16 cellular contexts compared by ENCODE assay signal in the genomic region with DNA sequence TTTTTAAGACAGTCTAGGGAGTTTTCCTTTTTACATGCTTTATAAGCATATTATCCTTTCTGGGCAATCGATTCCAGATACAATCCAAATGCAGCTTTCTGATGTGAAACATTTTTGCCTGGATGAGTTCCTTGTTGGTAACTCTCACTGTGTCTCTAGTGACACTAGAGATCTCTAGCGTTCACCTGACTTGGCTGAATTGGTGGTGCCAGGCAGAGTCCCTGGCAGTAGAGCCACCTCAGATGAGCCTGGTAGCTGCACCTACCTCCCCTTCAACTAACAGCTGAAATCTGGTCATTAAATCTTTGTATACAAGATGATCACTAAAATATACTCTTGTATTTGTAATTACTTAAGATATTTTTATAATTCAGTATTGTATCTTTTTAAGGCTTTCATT.
A peak's percentile ranks its signal among the peaks of the same experiment; 100 is the strongest.
DNase-seq lines count a peak whose midpoint lies in the region; ATAC-seq and TF ChIP-seq lines count a peak whose summit lies in the region.
"Had no signal": no experiment of that assay in that cellular context is flagged by ENCODE, and none has a peak within 500 bp of the region (broad histone marks: within the 10 kb centered on the region; RNA-seq: fewer than 3 reads in every experiment).

No MANE protein-coding gene starts in this region.

- H3K36me3 ChIP-seq in PC-3 (ENCODE audit: low read depth, low read length) = peaks cover 47% of the 10 kb centered on the region

- H4K20me1 ChIP-seq in PC-3 (ENCODE audit: low read length) = peaks cover 10% of the 10 kb centered on the region

- no peak for DNase-seq in PC-3
- DNase-seq in left lobe of liver (ENCODE audit: low spot score) = no peak
- no peak for DNase-seq in HEK293T (ENCODE audit: extremely low spot score)
- no peak for DNase-seq in NCI-H2171 (lab: John Stamatoyannopoulos, UW)
- DNase-seq: C1 segment of cervical spinal cord; Calu3; CD4-positive, alpha-beta memory T cell; COR-L47; DMS53; DMS79 treated with DMSO at 0.1 percent for 48 hours; GM23248; H9; HFFc6 had no signal

- no peaks in the 10 kb centered on the region for H3K27me3 ChIP-seq in PC-3 (ENCODE audit: low read length)

- TF ChIP-seq CTCF in PC-3 (conservative IDR thresholded peaks at IDR 0.05; ENCODE audit: low read depth, low read length) (no peak), VCaP (conservative IDR thresholded peaks at IDR 0.05) (no peak)

- peak; percentile 42; the same call in 1 of the 2 replicates for ATAC-seq in PC-3
- ATAC-seq in left lobe of liver = peak; percentile 45
- no peak for ATAC-seq in HG03097 (IDR thresholded peaks at IDR 0.05; ENCODE audit: low FRiP score, unreplicated experiment)
- ATAC-seq: HCT116 had no signal

- H3K4me3 ChIP-seq in PC-3 (ENCODE audit: low read length) = no peak overlapping the region
- H3K4me3 ChIP-seq: GM23248 had no signal

- peaks cover 4% of the 10 kb centered on the region for H3F3A ChIP-seq in PC-3 (ENCODE audit: low read length, unreplicated experiment)

- H3K27ac ChIP-seq in PC-3 (ENCODE audit: low read length) (no peak overlapping the region), VCaP (peak overlapping the region; percentile 41)
- H3K27ac ChIP-seq: GM23248 had no signal

- intact Hi-C loops in PC-3 (cut with micrococcal nuclease) = no loop called here

- peaks cover 15% of the 10 kb centered on the region for H3K79me2 ChIP-seq in PC-3 (ENCODE audit: low read length)

- no peaks in the 10 kb centered on the region for H3K9me2 ChIP-seq in PC-3 (replicated peaks; ENCODE audit: low read length)

- H3K4me2 ChIP-seq in PC-3 (ENCODE audit: low read length) = no peak overlapping the region

- H2AFZ ChIP-seq in PC-3 (ENCODE audit: low read length) = no peak overlapping the region
- H2AFZ ChIP-seq: GM23248 had no signal

- peaks cover 10% of the 10 kb centered on the region for H3K4me1 ChIP-seq in PC-3 (ENCODE audit: insufficient read depth, low read length)

- no TSS peak for BruUV-seq in PC-3 (replicated peaks; lab: Mats Ljungman, UMichigan)

- H3K9ac ChIP-seq in PC-3 (ENCODE audit: low read length) = no peak overlapping the region
- H3K9ac ChIP-seq: GM23248 had no signal

- no peaks in the 10 kb centered on the region for H3K9me3 ChIP-seq in PC-3 (ENCODE audit: low read length)

- POLR2A ChIA-PET in PC-3 (lab: Charles Lee; ENCODE audit: unreplicated experiment) = no interaction called here
- POLR2A ChIA-PET in HEK293T (lab: Yijun Ruan, JAX) = no interaction called here

- CTCF ChIA-PET in PC-3 (lab: Charles Lee) = interaction anchor here (0.7 to 1.2 kb wide), 2 partner anchors 41 to 48 kb away, joined by 4 read pairs; no protein-coding TSS in a partner anchor
- CTCF ChIA-PET in HEK293T (lab: Yijun Ruan, JAX) = no interaction called here

TF ChIP-seq in HEK293T, 16 proteins besides CTCF, POLR2A, EP300 and RAD21:
- TF ChIP-seq SUZ12 (IDR thresholded peaks at IDR 0.05) (no peak), SP1 (IDR thresholded peaks at IDR 0.05) (no peak), HDGF (IDR thresholded peaks at IDR 0.05; ENCODE audit: borderline replicate concordance) (no peak), BHLHE40 (IDR thresholded peaks at IDR 0.05; ENCODE audit: borderline replicate concordance) (no peak), ELF4 (IDR thresholded peaks at IDR 0.05) (no peak), LEF1 (IDR thresholded peaks at IDR 0.05; ENCODE audit: borderline replicate concordance) (no peak), CTBP1 (IDR thresholded peaks at IDR 0.05; ENCODE audit: borderline replicate concordance) (no peak), FOXK2 (IDR thresholded peaks at IDR 0.05) (no peak), NFRKB (IDR thresholded peaks at IDR 0.05) (no peak), ZNF384 (IDR thresholded peaks at IDR 0.05) (no peak), ARNT (IDR thresholded peaks at IDR 0.05) (no peak), FOXA1 (IDR thresholded peaks at IDR 0.05) (no peak), L3MBTL2 (conservative IDR thresholded peaks at IDR 0.05) (no peak), FOXM1 (IDR thresholded peaks at IDR 0.05; ENCODE audit: borderline replicate concordance) (no peak), TARDBP (IDR thresholded peaks at IDR 0.05) (no peak)
- TF ChIP-seq, protein P1, sequence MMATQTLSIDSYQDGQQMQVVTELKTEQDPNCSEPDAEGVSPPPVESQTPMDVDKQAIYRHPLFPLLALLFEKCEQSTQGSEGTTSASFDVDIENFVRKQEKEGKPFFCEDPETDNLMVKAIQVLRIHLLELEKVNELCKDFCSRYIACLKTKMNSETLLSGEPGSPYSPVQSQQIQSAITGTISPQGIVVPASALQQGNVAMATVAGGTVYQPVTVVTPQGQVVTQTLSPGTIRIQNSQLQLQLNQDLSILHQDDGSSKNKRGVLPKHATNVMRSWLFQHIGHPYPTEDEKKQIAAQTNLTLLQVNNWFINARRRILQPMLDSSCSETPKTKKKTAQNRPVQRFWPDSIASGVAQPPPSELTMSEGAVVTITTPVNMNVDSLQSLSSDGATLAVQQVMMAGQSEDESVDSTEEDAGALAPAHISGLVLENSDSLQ (IDR thresholded peaks at IDR 0.05) = no peak
